Comparison of ENCODE assay signal across 9 cellular contexts in the genomic region with DNA sequence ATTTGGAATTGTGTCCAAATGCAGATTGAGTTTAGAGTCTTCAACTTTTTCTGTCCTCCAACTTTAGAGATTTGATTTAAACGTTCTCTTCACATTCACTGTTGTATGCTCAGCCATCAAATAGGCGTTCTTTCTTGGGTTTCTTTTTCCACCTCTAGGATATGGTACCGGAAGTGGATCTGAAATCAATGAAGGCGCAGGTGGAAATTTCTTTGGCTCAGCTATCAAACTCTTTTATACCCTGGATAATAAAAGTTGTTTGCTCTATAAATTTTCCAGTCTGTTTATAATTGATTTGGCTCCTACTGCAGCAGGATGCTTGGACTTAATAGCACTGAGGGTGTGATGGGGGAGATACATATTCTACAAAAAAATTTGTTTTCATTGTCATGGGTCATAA. TPM values are rescaled to one million over a fixed set of nuclear protein-coding genes. Genes with fewer than 3 reads are reported as not detected.
DNase-seq lines count a peak whose midpoint lies in the region; ATAC-seq and TF ChIP-seq lines count a peak whose summit lies in the region.
"Had no signal": no experiment of that assay in that cellular context is flagged by ENCODE, and none has a peak within 500 bp of the region (broad histone marks: within the 10 kb centered on the region; RNA-seq: fewer than 3 reads in every experiment).

No MANE protein-coding gene starts in this region.

- H3K4me1 Mint-ChIP-seq in endodermal cell: peaks cover 11% of the 10 kb centered on the region

- no TSS peak for BruUV-seq in Panc1 (replicated peaks; lab: Mats Ljungman, UMichigan)

- no peak for ATAC-seq in Panc1
- ATAC-seq in GM21423 (IDR thresholded peaks at IDR 0.05; ENCODE audit: unreplicated experiment): no peak
- no peak for ATAC-seq in HG02885 (IDR thresholded peaks at IDR 0.05; ENCODE audit: poor library complexity, unreplicated experiment)
- no peak for ATAC-seq in HG03139 (IDR thresholded peaks at IDR 0.05; ENCODE audit: unreplicated experiment)

- no peak overlapping the region for H2BK120ac ChIP-seq in trophoblast cell (ENCODE audit: insufficient read depth, low read length, poor library complexity)

- H4K12ac ChIP-seq in trophoblast cell (ENCODE audit: low read depth, low read length): no peak overlapping the region

- no peak for TF ChIP-seq CTCF in Panc1 (IDR thresholded peaks at IDR 0.05)
- no peak for TF ChIP-seq CTCF in endodermal cell (conservative IDR thresholded peaks at IDR 0.05)

- peaks cover 4% of the 10 kb centered on the region; the same call in 1 of the 2 replicates for H3K36me3 ChIP-seq in Panc1 (ENCODE audit: control insufficient read depth, insufficient read depth, low read length)
- H3K36me3 ChIP-seq in endodermal cell (ENCODE audit: control insufficient read depth, insufficient read depth, low read length): peaks cover 10% of the 10 kb centered on the region
- H3K36me3 ChIP-seq in trophoblast cell (ENCODE audit: control insufficient read depth in 1 of 2, insufficient read depth in 2 of 2, low read length in 2 of 2): no peaks in the 10 kb centered on the region

- no peak overlapping the region for H4K8ac ChIP-seq in trophoblast cell (ENCODE audit: low read depth, low read length)

- H3K4me1 ChIP-seq in Panc1 (ENCODE audit: control insufficient read depth, insufficient read depth, low read length): peaks cover 5% of the 10 kb centered on the region
- H3K4me1 ChIP-seq in endodermal cell (ENCODE audit: control insufficient read depth, insufficient read depth, low read length): no peaks in the 10 kb centered on the region
- peaks cover 0 to 5% of the 10 kb centered on the region in 2 experiments for H3K4me1 ChIP-seq in trophoblast cell (ENCODE audit: control insufficient read depth in 1 of 2, insufficient read depth in 2 of 2, low read length in 2 of 2)

- CTCF ChIA-PET in Panc1 (lab: Charles Lee): no interaction called here

- H2BK12ac ChIP-seq in trophoblast cell (ENCODE audit: low read length): no peak overlapping the region

- H3K27ac ChIP-seq in Panc1 (ENCODE audit: low read length) (no peak overlapping the region), endodermal cell (ENCODE audit: low read depth, low read length) (no peak overlapping the region), trophoblast cell (ENCODE audit: low read depth, low read length) (no peak overlapping the region)

- H3K23ac ChIP-seq in trophoblast cell (ENCODE audit: low read length): no peak overlapping the region

- H3K9me3 ChIP-seq in Panc1 (ENCODE audit: control insufficient read depth, insufficient read depth, low read depth, low read length) (no peaks in the 10 kb centered on the region), endodermal cell (ENCODE audit: control insufficient read depth, low read length) (peaks cover 6% of the 10 kb centered on the region), trophoblast cell (ENCODE audit: insufficient read depth, low read depth, low read length) (no peaks in the 10 kb centered on the region)

- H3K4me3 Mint-ChIP-seq in endodermal cell: peak overlapping the region; percentile 93

- peaks cover 7% of the 10 kb centered on the region for H3K79me1 ChIP-seq in trophoblast cell (ENCODE audit: low read length)

- no peak overlapping the region for H2AFZ ChIP-seq in trophoblast cell (ENCODE audit: insufficient read depth, low read length, poor library complexity)

- no peak overlapping the region for H4K91ac ChIP-seq in trophoblast cell (ENCODE audit: low read depth, low read length)

- H3K4me3 ChIP-seq in GM08714 (ENCODE audit: low read length) (peak overlapping the region; percentile 69; the same call in 1 of the 2 replicates), Panc1 (ENCODE audit: low read depth in 2 of 2, low read length in 2 of 2) (peak overlapping the region; percentile 74 to 91), endodermal cell (ENCODE audit: low read length) (peak overlapping the region; percentile 99), trophoblast cell (ENCODE audit: low read depth, low read length) (no peak overlapping the region)

- no peaks in the 10 kb centered on the region for H3K9me3 Mint-ChIP-seq in endodermal cell

- H3K27me3 ChIP-seq in Panc1 (ENCODE audit: control insufficient read depth, insufficient read depth, low read length) (no peaks in the 10 kb centered on the region), endodermal cell (ENCODE audit: control insufficient read depth, insufficient read depth, low read length, poor library complexity, severe bottlenecking) (peaks cover 17% of the 10 kb centered on the region), trophoblast cell (ENCODE audit: insufficient read depth, low read length) (no peaks in the 10 kb centered on the region)

- H3K14ac ChIP-seq in trophoblast cell (ENCODE audit: low read length): no peak overlapping the region

- H3K9ac ChIP-seq in endodermal cell (ENCODE audit: extremely low read depth, low read length, poor library complexity, severe bottlenecking) (no peak overlapping the region), trophoblast cell (ENCODE audit: low read length) (no peak overlapping the region)

- no peak overlapping the region for H3K18ac ChIP-seq in trophoblast cell (ENCODE audit: low read length)

- H3K4me2 ChIP-seq in trophoblast cell (ENCODE audit: low read length): peak overlapping the region; percentile 22

- in situ Hi-C loops in Panc1 (cut with HindIII; ENCODE audit: low pct_unique_long_range_greater_than_20kb, low sequenced_read_pairs): no loop called here

- peaks cover 10% of the 10 kb centered on the region for H3K36me3 Mint-ChIP-seq in endodermal cell (ENCODE audit: low read depth)

- peaks cover 17% of the 10 kb centered on the region for H3K27me3 Mint-ChIP-seq in endodermal cell (ENCODE audit: insufficient read depth)

- DNase-seq in Panc1 (ENCODE audit: low read depth, low spot score) (no peak), endodermal cell (no peak), trophoblast cell (peak in 1 of 2 donors; percentile 8), cerebellum (ENCODE audit: low spot score) (no peak)
- DNase-seq: NCI-H1694 had no signal

- no peak overlapping the region for H3K27ac Mint-ChIP-seq in endodermal cell

- POLR2A ChIA-PET in Panc1 (lab: Charles Lee): no interaction called here

- H3K4ac ChIP-seq in trophoblast cell (ENCODE audit: low read depth, low read length): peak overlapping the region; percentile 94

- WGBS in endodermal cell (ENCODE audit: insufficient coverage in 1 of 2, insufficient read length in 1 of 2), 2 experiments: 91 to 97% methylated on average over 4 of the region's 4 CpGs
- WGBS in trophoblast cell (ENCODE audit: extremely low coverage, insufficient coverage, insufficient read length): no CpG with 5 or more reads among the region's 4 CpGs

- H2AK5ac ChIP-seq in trophoblast cell (ENCODE audit: low read length): no peak overlapping the region

- no peak overlapping the region for H2BK5ac ChIP-seq in trophoblast cell (ENCODE audit: low read depth, low read length, poor library complexity)

- peaks cover 10% of the 10 kb centered on the region for H3K79me2 ChIP-seq in trophoblast cell (ENCODE audit: control insufficient read depth, insufficient read depth, low read length, poor library complexity)

- intact Hi-C loops in Panc1 (cut with micrococcal nuclease; ENCODE audit: unreplicated experiment): no loop called here

RNA-seq across cellular contexts. Expression of gene COG3, which starts 1.6 kb away (rescaled TPM):
- total RNA-seq in Panc1 (2021; ENCODE audit: unreplicated experiment) (13.6 TPM), endodermal cell (10 to 100 TPM; 21.8 to 23.8 TPM), cerebellum (48.5 TPM)
- polyA plus RNA-seq in Panc1 (2012; ENCODE audit: insufficient read length): 8.3 TPM
- polyA plus RNA-seq in endodermal cell (2013, experiment 1 of 2): 21.4 TPM
- 20.8 TPM for polyA plus RNA-seq in endodermal cell (2013, experiment 2 of 2)
- polyA plus RNA-seq in trophoblast cell (2013): 50.5 and 57.4 TPM in 2 replicates

RNA-seq across cellular contexts. Expression of gene SLC25A30, which starts 48.2 kb away (rescaled TPM):
- total RNA-seq in Panc1 (2021; ENCODE audit: unreplicated experiment): 26.8 TPM
- polyA plus RNA-seq in Panc1 (2012; ENCODE audit: insufficient read length): 28.7 TPM
- total RNA-seq in endodermal cell: 10 to 100 TPM in 1 of 2 donors, 1 to 10 TPM in 1; 9.9 to 12.4 TPM
- polyA plus RNA-seq in endodermal cell (2013, experiment 1 of 2): 7.4 TPM
- polyA plus RNA-seq in endodermal cell (2013, experiment 2 of 2): 6.5 TPM
- polyA plus RNA-seq in trophoblast cell (2013): 8.9 and 9.3 TPM in 2 replicates
- 8.8 TPM for total RNA-seq in cerebellum
